28 cellular contexts compared by ENCODE assay signal in the genomic region with DNA sequence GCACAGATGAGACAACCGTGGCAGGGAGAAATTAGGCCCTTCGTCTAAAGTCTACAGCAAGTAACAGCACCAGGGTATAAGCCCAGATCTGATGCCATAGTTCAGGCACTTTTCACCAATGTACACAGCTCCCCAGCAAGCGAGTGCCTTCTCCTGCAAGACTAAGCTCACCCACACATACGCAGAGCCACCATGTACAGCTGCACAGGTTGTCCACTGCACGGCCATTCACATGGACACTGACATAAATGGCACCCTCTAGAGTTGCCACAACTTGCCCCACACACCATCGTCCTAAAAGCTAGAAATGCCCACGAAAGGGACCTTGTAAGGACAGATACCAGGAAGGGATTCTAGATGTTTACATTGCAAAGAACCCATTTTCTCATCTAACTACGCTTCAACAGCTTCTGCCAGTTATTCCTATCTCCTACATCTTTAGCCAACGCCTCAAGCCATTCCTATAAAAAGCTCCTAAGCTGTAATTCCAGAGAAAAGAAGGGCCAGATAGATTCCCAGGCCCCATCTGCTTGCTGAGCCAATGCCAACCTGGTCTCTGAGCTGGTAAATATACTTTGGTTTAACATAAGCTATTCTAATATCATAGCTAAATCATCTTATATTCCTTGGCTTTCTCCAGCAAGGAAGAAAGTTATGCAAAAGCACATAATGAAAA.
"Had no signal": no experiment of that assay in that cellular context is flagged by ENCODE, and none has a peak within 500 bp of the region (broad histone marks: within the 10 kb centered on the region; RNA-seq: fewer than 3 reads in every experiment).

No MANE protein-coding gene starts in this region.

- H3K27me3 ChIP-seq: brain microvascular endothelial cell, SJCRH30 had no signal

- H3K36me3 ChIP-seq: brain microvascular endothelial cell, SJCRH30, WERI-Rb-1 had no signal

- H3K27ac Mint-ChIP-seq: activated CD4-positive, alpha-beta T cell treated with anti-CD3 and anti-CD28 coated beads, Interleukin-2, amount 10 ng/mL, durations not matched to agents 24 days and 14 days; activated CD8-positive, alpha-beta T cell treated with anti-CD3 and anti-CD28 coated beads, Interleukin-2, amount 10 ng/mL, durations not matched to agents 7 days and 5 days; activated naive CD4-positive, alpha-beta T cell treated with anti-CD3 and anti-CD28 coated beads for 36 hours; activated naive CD4-positive, alpha-beta T cell treated with anti-CD3 and anti-CD28 coated beads, Interleukin-2, amount 50 U/mL, for 72 hours; activated T-cell treated with anti-CD3 and anti-CD28 coated beads, Interleukin-2, amount 50 U/mL, for 24 hours; activated T-helper 2 cell treated with anti-CD3 and anti-CD28 coated beads, Interferon-gamma antibody, Interleukin-2, Interleukin-4, amounts not matched to agents 10 μg/mL and 5 μg/mL and 100 μg/mL, durations not matched to agents 14 hours and 24 hours and 36 hours had no signal

- H3K9me3 ChIP-seq: SJCRH30 had no signal

- H3K4me1 Mint-ChIP-seq: activated CD4-positive, alpha-beta T cell treated with anti-CD3 and anti-CD28 coated beads, Interleukin-2, amount 10 ng/mL, durations not matched to agents 24 days and 14 days had no signal

- H3K4me1 ChIP-seq: SJCRH30 had no signal

- H3K9me3 Mint-ChIP-seq: activated CD4-positive, alpha-beta T cell treated with anti-CD3 and anti-CD28 coated beads, Interleukin-2, amount 10 ng/mL, durations not matched to agents 24 days and 14 days; activated naive CD4-positive, alpha-beta T cell treated with anti-CD3 and anti-CD28 coated beads for 36 hours; activated T-cell treated with anti-CD3 and anti-CD28 coated beads, Interleukin-2, amount 50 U/mL, for 24 hours; activated T-helper 2 cell treated with anti-CD3 and anti-CD28 coated beads, Interferon-gamma antibody, Interleukin-2, Interleukin-4, amounts not matched to agents 10 μg/mL and 5 μg/mL and 100 μg/mL, durations not matched to agents 14 hours and 24 hours and 36 hours had no signal

- H3K27me3 Mint-ChIP-seq: activated CD4-positive, alpha-beta T cell treated with anti-CD3 and anti-CD28 coated beads, Interleukin-2, amount 10 ng/mL, durations not matched to agents 24 days and 14 days had no signal

- H3K27ac ChIP-seq: brain microvascular endothelial cell, SJCRH30, SK-N-MC, WERI-Rb-1 had no signal

- H3K36me3 Mint-ChIP-seq: activated naive CD4-positive, alpha-beta T cell treated with anti-CD3 and anti-CD28 coated beads, Interleukin-2, amount 50 U/mL, for 72 hours had no signal

- DNase-seq: activated CD4-positive, alpha-beta T cell treated with anti-CD3 and anti-CD28 coated beads, Interleukin-2, amount 10 ng/mL, durations not matched to agents 24 days and 14 days; activated CD4-positive, alpha-beta T cell treated with anti-CD3 and anti-CD28 coated beads, Interleukin-2, amount 50 U/mL, for 48 hours; activated CD4-positive, CD25-positive, alpha-beta regulatory T cell; activated CD8-positive, alpha-beta T cell treated with anti-CD3 and anti-CD28 coated beads, Interleukin-2, amount 10 ng/mL, durations not matched to agents 7 days and 5 days; activated gamma-delta T cell treated with Interleukin-2 at 50 U/mL for 16 hours; activated naive CD4-positive, alpha-beta T cell treated with anti-CD3 and anti-CD28 coated beads for 36 hours; activated T-cell treated with anti-CD3 and anti-CD28 coated beads, Interleukin-2, amount 50 U/mL, for 24 hours; aorta; brain microvascular endothelial cell; central memory CD4-positive, alpha-beta T cell; Kasumi-1; KG1; MM.1S; MV-4-11; NCI-H1092; NCI-H1436 treated with DMSO at 0.1 percent for 48 hours; NCI-H1694 treated with DMSO at 0.1 percent for 48 hours; NCI-H2029; NCI-H345; NCI-H524 treated with DMSO at 0.1 percent for 48 hours; SHP77; SJCRH30; T1000; WERI-Rb-1 had no signal

- ATAC-seq: activated CD8-positive, alpha-beta T cell treated with anti-CD3 and anti-CD28 coated beads, Interleukin-2, amount 10 ng/mL, durations not matched to agents 7 days and 5 days; activated naive CD4-positive, alpha-beta T cell treated with anti-CD3 and anti-CD28 coated beads, Interleukin-2, amount 50 U/mL, for 72 hours; Panc1 had no signal

- H3K4me3 ChIP-seq: SJCRH30, SK-N-MC had no signal

- H3K4me3 Mint-ChIP-seq: activated CD4-positive, alpha-beta T cell treated with anti-CD3 and anti-CD28 coated beads, Interleukin-2, amount 10 ng/mL, durations not matched to agents 24 days and 14 days; activated CD8-positive, alpha-beta T cell treated with anti-CD3 and anti-CD28 coated beads, Interleukin-2, amount 10 ng/mL, durations not matched to agents 7 days and 5 days; activated naive CD4-positive, alpha-beta T cell treated with anti-CD3 and anti-CD28 coated beads for 36 hours; activated T-cell treated with anti-CD3 and anti-CD28 coated beads, Interleukin-2, amount 50 U/mL, for 24 hours had no signal
